ENCODE assay signal across 19 cellular contexts in genomic region chr12:10016881-10017280, GRCh38. TPM values are rescaled to one million over a fixed set of nuclear protein-coding genes. Genes with fewer than 3 reads are reported as not detected.
DNase-seq lines count a peak whose midpoint lies in the region; ATAC-seq, FAIRE-seq and TF ChIP-seq lines count a peak whose summit lies in the region.
"Had no signal": no experiment of that assay in that cellular context is flagged by ENCODE, and none has a peak within 500 bp of the region (broad histone marks: within the 10 kb centered on the region; RNA-seq: fewer than 3 reads in every experiment).

No MANE protein-coding gene starts in this region.

- ATAC-seq in HepG2, result no peak
- no peak for ATAC-seq in right lobe of liver
- ATAC-seq in GM19395 (IDR thresholded peaks at IDR 0.05; ENCODE audit: unreplicated experiment), result no peak
- no peak for ATAC-seq in right cardiac atrium
- ATAC-seq: activated T-cell treated with anti-CD3 and anti-CD28 coated beads, Interleukin-2, amount 50 U/mL, for 72 hours; esophagus mucosa; Panc1; sciatic nerve had no signal

- WGBS in HepG2 (ENCODE audit: low lambda C conversion rate), result 0% methylated on average over 1 of the region's 1 CpG
- WGBS in right lobe of liver (ENCODE audit: insufficient coverage, low coverage, low lambda C conversion rate, missing lambda C conversion rate), result 8% methylated on average over 1 of the region's 1 CpG
- WGBS in neuronal stem cell (ENCODE audit: extremely low coverage in 2 of 2, insufficient read length in 2 of 2, insufficient replicate concordance in 1 of 2), 2 donors, result no CpG with 5 or more reads among the region's 1 CpG
- WGBS in right cardiac atrium, result 10% methylated on average over 1 of the region's 1 CpG

- TF ChIP-seq CTCF in HepG2 (CRISPR knock-in tag; IDR thresholded peaks at IDR 0.05) (no peak), right lobe of liver (IDR thresholded peaks at IDR 0.05) (no peak), RWPE1 (conservative IDR thresholded peaks at IDR 0.05; ENCODE audit: low read depth) (no peak), fibroblast of pulmonary artery (IDR thresholded peaks at IDR 0.05; ENCODE audit: low read length, missing control alignments) (no peak)

- no peak overlapping the region for H4K91ac ChIP-seq in neuronal stem cell (ENCODE audit: low read depth, low read length, poor library complexity)

- H3K14ac ChIP-seq in neuronal stem cell (ENCODE audit: low read length), result no peak overlapping the region

- no peak overlapping the region for H2AFZ ChIP-seq in HepG2 (ENCODE audit: low read length)
- no peak overlapping the region for H2AFZ ChIP-seq in neuronal stem cell (ENCODE audit: low read length)

- no peak overlapping the region for H3K23ac ChIP-seq in neuronal stem cell (ENCODE audit: low read depth, low read length, poor library complexity)

- H3K27ac ChIP-seq in HepG2 (ENCODE audit: extremely low read length, insufficient read depth, low read length) (no peak overlapping the region), right lobe of liver (no peak overlapping the region), RWPE1 (no peak overlapping the region), neuronal stem cell (replicated peaks; ENCODE audit: low read length) (no peak overlapping the region), right cardiac atrium (ENCODE audit: low read length) (no peak overlapping the region)

- no peak overlapping the region for H3K4ac ChIP-seq in neuronal stem cell (ENCODE audit: low read length)

- H2BK120ac ChIP-seq in neuronal stem cell (ENCODE audit: low read depth, low read length), result no peak overlapping the region

- CTCF ChIA-PET in HepG2 (lab: Yijun Ruan, JAX; ENCODE audit: low intra/inter-chr PET ratio, low total read pairs), result no interaction called here
- CTCF ChIA-PET in RWPE1 (lab: Yijun Ruan, JAX), result interaction anchor here (0.6 to 0.8 kb wide), 2 partner anchors 414 to 1453 kb away, joined by 3 read pairs; no protein-coding TSS in a partner anchor

- H3K36me3 ChIP-seq in HepG2 (replicated peaks in 1 of 2; ENCODE audit: control insufficient read depth in 1 of 2, insufficient read depth in 2 of 2, low read length in 2 of 2) (no peaks in the 10 kb centered on the region), right lobe of liver (no peaks in the 10 kb centered on the region), neuronal stem cell (replicated peaks in 1 of 2; ENCODE audit: control insufficient read depth in 2 of 2, insufficient read depth in 2 of 2, low read length in 2 of 2) (no peaks in the 10 kb centered on the region)

- BruUV-seq in HepG2 (replicated peaks; lab: Mats Ljungman, UMichigan), result no TSS peak

- TF ChIP-seq EP300 in HepG2 (IDR thresholded peaks at IDR 0.05; ENCODE audit: low read depth in 2 of 2, low read length in 2 of 2) (no peak), HepG2 (CRISPR knock-in tag; IDR thresholded peaks at IDR 0.05; ENCODE audit: borderline replicate concordance) (no peak)

- H3K18ac ChIP-seq in neuronal stem cell (ENCODE audit: low read length), result no peak overlapping the region

- FAIRE-seq in HepG2 (lab: Jason Lieb, UNC), result no peak

- H3K9me3 ChIP-seq in HepG2 (ENCODE audit: low read length) (no peaks in the 10 kb centered on the region), right lobe of liver (no peaks in the 10 kb centered on the region), neuronal stem cell (replicated peaks in 1 of 2; ENCODE audit: control insufficient read depth in 2 of 2, insufficient read depth in 1 of 2, low read depth in 1 of 2, low read length in 2 of 2) (no peaks in the 10 kb centered on the region), right cardiac atrium (ENCODE audit: control insufficient read depth, low read length) (no peaks in the 10 kb centered on the region)

- H3K79me1 ChIP-seq in neuronal stem cell (ENCODE audit: low read depth, low read length), result no peaks in the 10 kb centered on the region

- no peak for TF ChIP-seq RAD21 in HepG2 (CRISPR knock-in tag; IDR thresholded peaks at IDR 0.05)

- H3K27me3 ChIP-seq in HepG2 (ENCODE audit: control insufficient read depth in 1 of 2, insufficient read depth in 2 of 2, low read length in 2 of 2), result peaks cover 0 to 3% of the 10 kb centered on the region in 2 experiments; a peak in 2 of 5 replicates
- H3K27me3 ChIP-seq in right lobe of liver, result no peaks in the 10 kb centered on the region
- H3K27me3 ChIP-seq in neuronal stem cell (ENCODE audit: control insufficient read depth in 3 of 3, insufficient read depth in 3 of 3, low read depth in 1 of 3, low read length in 3 of 3), result no peaks in the 10 kb centered on the region
- H3K27me3 ChIP-seq in right cardiac atrium (ENCODE audit: control insufficient read depth, insufficient read depth), result no peaks in the 10 kb centered on the region

- H3K79me2 ChIP-seq in HepG2 (ENCODE audit: insufficient read depth, low read length), result no peaks in the 10 kb centered on the region

- no peak overlapping the region for H2BK5ac ChIP-seq in neuronal stem cell (ENCODE audit: low read length)

- no peaks in the 10 kb centered on the region for H4K20me1 ChIP-seq in HepG2 (ENCODE audit: insufficient read depth, low read length)

- POLR2A ChIA-PET in HepG2 (lab: Yijun Ruan, JAX) (no interaction called here), RWPE1 (lab: Yijun Ruan, JAX; ENCODE audit: low non-redundant PET) (no interaction called here)

- no peak overlapping the region for H3K9ac ChIP-seq in HepG2 (ENCODE audit: insufficient read depth, low read depth, low read length)
- no peak overlapping the region for H3K9ac ChIP-seq in neuronal stem cell (ENCODE audit: low read depth, low read length, poor library complexity)

- H3K4me1 ChIP-seq in HepG2 (ENCODE audit: insufficient read depth, low read length), result no peaks in the 10 kb centered on the region
- no peaks in the 10 kb centered on the region for H3K4me1 ChIP-seq in right lobe of liver
- H3K4me1 ChIP-seq in neuronal stem cell (ENCODE audit: control insufficient read depth in 2 of 2, insufficient read depth in 1 of 2, low read depth in 1 of 2, low read length in 2 of 2), result no peaks in the 10 kb centered on the region
- no peaks in the 10 kb centered on the region for H3K4me1 ChIP-seq in right cardiac atrium (ENCODE audit: control insufficient read depth, insufficient read depth, low read length)

- no peak overlapping the region for H4K8ac ChIP-seq in neuronal stem cell (ENCODE audit: low read depth, low read length)

- H2AK5ac ChIP-seq in neuronal stem cell (ENCODE audit: low read depth, low read length), result no peak overlapping the region

- H2BK15ac ChIP-seq in neuronal stem cell (ENCODE audit: low read length), result no peak overlapping the region

- H3K4me2 ChIP-seq in HepG2 (ENCODE audit: low read depth, low read length) (no peak overlapping the region), neuronal stem cell (ENCODE audit: insufficient read depth, low read length, poor library complexity, severe bottlenecking) (no peak overlapping the region)

- DNase-seq in HepG2 (ENCODE audit: low spot score) (no peak), right lobe of liver (no peak), RWPE1 (ENCODE audit: low spot score) (peak; percentile 34), fibroblast of pulmonary artery (ENCODE audit: low read depth) (peak; percentile 69), HUDEP-2 (lab: John Stamatoyannopoulos, UW; ENCODE audit: unreplicated experiment in 76 of 76) (no peak), neuronal stem cell (ENCODE audit: low spot score) (no peak), right cardiac atrium (no peak)
- DNase-seq: ACHN; activated CD4-positive, alpha-beta T cell treated with anti-CD3 and anti-CD28 coated beads for 48 hours; activated T-cell treated with anti-CD3 and anti-CD28 coated beads, Interleukin-2, amount 50 U/mL, for 72 hours; NCI-H1105 treated with DMSO at 0.1 percent for 48 hours had no signal

- in situ Hi-C loops in HepG2 (cut with HindIII; ENCODE audit: extremely low pct_ligation_motif_present, low pct_unique_long_range_greater_than_20kb), result no loop called here

- intact Hi-C loops in HepG2 (cut with micrococcal nuclease; ENCODE audit: unreplicated experiment) (no loop called here), right lobe of liver (cut with DNase I) (no loop called here), right cardiac atrium (cut with DNase I) (no loop called here)

- H3K4me3 ChIP-seq in HepG2 (replicated peaks in 1 of 3; ENCODE audit: insufficient read depth in 1 of 3, low read depth in 2 of 3, low read length in 3 of 3) (no peak overlapping the region), right lobe of liver (no peak overlapping the region), fibroblast of pulmonary artery (replicated peaks; ENCODE audit: low read depth, low read length) (no peak overlapping the region), neuronal stem cell (ENCODE audit: low read length in 2 of 2) (no peak overlapping the region), right cardiac atrium (ENCODE audit: low read length) (no peak overlapping the region)

- TF ChIP-seq POLR2A in HepG2 (IDR thresholded peaks at IDR 0.05; ENCODE audit: insufficient read depth in 1 of 2, low read depth in 2 of 2, low read length in 2 of 2), result no peak
- TF ChIP-seq POLR2A in right lobe of liver (IDR thresholded peaks at IDR 0.05), result no peak

- no peak overlapping the region for H2BK12ac ChIP-seq in neuronal stem cell (ENCODE audit: low read length)

RNA-seq across cellular contexts. Expression of gene CLEC12B, which starts 6.5 kb away (rescaled TPM):
- total RNA-seq in HepG2 (2016; rRNA removed; fragmentation: Illumina TruSeq; extraction: Trizol) (not detected in 2 replicates), right lobe of liver (not detected), right cardiac atrium (under 1 TPM in 1 of 4 donors, not detected in 3; 0.44 TPM)
- not detected in 2 replicates for total RNA-seq in HepG2 (2016; cell fraction: cytosol; rRNA removed; fragmentation: Illumina TruSeq; extraction: Trizol; ENCODE audit: low read depth)
- total RNA-seq in HepG2 (2016; cell fraction: insoluble cytoplasmic fraction; rRNA removed; fragmentation: Illumina TruSeq; extraction: Trizol), result not detected in 2 replicates
- total RNA-seq in HepG2 (2016; cell fraction: membrane; rRNA removed; fragmentation: Illumina TruSeq; extraction: Trizol), result not detected in 2 replicates
- total RNA-seq in HepG2 (2016; cell fraction: nucleus; rRNA removed; fragmentation: Illumina TruSeq; extraction: Trizol), result not detected in 2 replicates
- polyA plus RNA-seq in HepG2 (2011; rRNA removed) (not detected in 2 replicates), right cardiac atrium (not detected)
- polyA plus RNA-seq in HepG2 (2011; cell fraction: cytosol; rRNA removed), result not detected in 2 replicates
- polyA plus RNA-seq in HepG2 (2011; cell fraction: nucleus; rRNA removed), result not detected in 2 replicates
- polyA plus RNA-seq in HepG2 (2012), result not detected in 2 replicates
- polyA plus RNA-seq in HepG2 (2016; cell fraction: cytosol; fragmentation: Illumina TruSeq; extraction: Trizol; ENCODE audit: low read depth), result not detected in 2 replicates
- not detected in 2 replicates for polyA plus RNA-seq in HepG2 (2016; cell fraction: insoluble cytoplasmic fraction; fragmentation: Illumina TruSeq; extraction: Trizol; ENCODE audit: low read depth)
- not detected in 2 replicates for polyA plus RNA-seq in HepG2 (2016; cell fraction: membrane; fragmentation: Illumina TruSeq; extraction: Trizol; ENCODE audit: low read depth)
- polyA plus RNA-seq in HepG2 (2016; cell fraction: nucleus; fragmentation: Illumina TruSeq; extraction: Trizol; ENCODE audit: insufficient read depth, low read depth), result not detected in 2 replicates
- polyA minus RNA-seq in HepG2 (2011; rRNA and poly(A)+ RNA removed; ENCODE audit: low replicate concordance), result not detected in 2 replicates
- not detected in 2 replicates for polyA minus RNA-seq in HepG2 (2011; cell fraction: cytosol; rRNA and poly(A)+ RNA removed)
- polyA minus RNA-seq in HepG2 (2011; cell fraction: nucleus; rRNA and poly(A)+ RNA removed), result not detected in 2 replicates
- not detected for polyA plus RNA-seq in neuronal stem cell (2013, experiment 1 of 2)
- polyA plus RNA-seq in neuronal stem cell (2013, experiment 2 of 2), result not detected
- total RNA-seq: activated T-cell treated with anti-CD3 and anti-CD28 coated beads, Interleukin-2, amount 50 U/mL, for 72 hours; esophagus mucosa; H4; NCI-H460; sciatic nerve had no signal

RNA-seq across cellular contexts. Expression of gene CLEC9A, which starts 13.6 kb away (rescaled TPM):
- total RNA-seq in HepG2 (2016; rRNA removed; fragmentation: Illumina TruSeq; extraction: Trizol) (not detected in 2 replicates), right lobe of liver (not detected), right cardiac atrium (under 1 TPM in 1 of 4 donors, not detected in 3; 0.26 TPM)
- not detected in 2 replicates for total RNA-seq in HepG2 (2016; cell fraction: cytosol; rRNA removed; fragmentation: Illumina TruSeq; extraction: Trizol; ENCODE audit: low read depth)
- total RNA-seq in HepG2 (2016; cell fraction: insoluble cytoplasmic fraction; rRNA removed; fragmentation: Illumina TruSeq; extraction: Trizol), result not detected in 2 replicates
- not detected in 2 replicates for total RNA-seq in HepG2 (2016; cell fraction: membrane; rRNA removed; fragmentation: Illumina TruSeq; extraction: Trizol)
- not detected in 2 replicates for total RNA-seq in HepG2 (2016; cell fraction: nucleus; rRNA removed; fragmentation: Illumina TruSeq; extraction: Trizol)
- polyA plus RNA-seq in HepG2 (2011; rRNA removed) (not detected in 2 replicates), right cardiac atrium (not detected)
- not detected in 2 replicates for polyA plus RNA-seq in HepG2 (2011; cell fraction: cytosol; rRNA removed)
- polyA plus RNA-seq in HepG2 (2011; cell fraction: nucleus; rRNA removed), result not detected in 2 replicates
- not detected in 2 replicates for polyA plus RNA-seq in HepG2 (2012)
- not detected in 2 replicates for polyA plus RNA-seq in HepG2 (2016; cell fraction: cytosol; fragmentation: Illumina TruSeq; extraction: Trizol; ENCODE audit: low read depth)
- polyA plus RNA-seq in HepG2 (2016; cell fraction: insoluble cytoplasmic fraction; fragmentation: Illumina TruSeq; extraction: Trizol; ENCODE audit: low read depth), result not detected in 2 replicates
- not detected in 2 replicates for polyA plus RNA-seq in HepG2 (2016; cell fraction: membrane; fragmentation: Illumina TruSeq; extraction: Trizol; ENCODE audit: low read depth)
- polyA plus RNA-seq in HepG2 (2016; cell fraction: nucleus; fragmentation: Illumina TruSeq; extraction: Trizol; ENCODE audit: insufficient read depth, low read depth), result not detected in 2 replicates
- polyA minus RNA-seq in HepG2 (2011; rRNA and poly(A)+ RNA removed; ENCODE audit: low replicate concordance), result not detected in 2 replicates
- polyA minus RNA-seq in HepG2 (2011; cell fraction: cytosol; rRNA and poly(A)+ RNA removed), result not detected in 2 replicates
- polyA minus RNA-seq in HepG2 (2011; cell fraction: nucleus; rRNA and poly(A)+ RNA removed), result not detected in 2 replicates
- polyA plus RNA-seq in neuronal stem cell (2013, experiment 1 of 2), result not detected
- not detected for polyA plus RNA-seq in neuronal stem cell (2013, experiment 2 of 2)
- total RNA-seq: activated T-cell treated with anti-CD3 and anti-CD28 coated beads, Interleukin-2, amount 50 U/mL, for 72 hours; esophagus mucosa; H4; lower leg skin; NCI-H460; T-helper 1 cell treated with Interleukin-12 subunit alpha and Interleukin-12 subunit beta and Interleukin-4 antibody, amounts not matched to agents 30 ng/mL and 1 ng/mL, for 36 hours had no signal

RNA-seq across cellular contexts. Expression of gene CLEC1B, which starts 18.0 kb away (rescaled TPM):
- total RNA-seq in HepG2 (2016; rRNA removed; fragmentation: Illumina TruSeq; extraction: Trizol) (not detected in 2 replicates), right lobe of liver (10 to 100 TPM in 3 of 6 experiments, 1 to 10 TPM in 3; 6.8 to 23.5 (median 9.7) TPM), right cardiac atrium (not detected)
- not detected in 2 replicates for total RNA-seq in HepG2 (2016; cell fraction: cytosol; rRNA removed; fragmentation: Illumina TruSeq; extraction: Trizol; ENCODE audit: low read depth)
- total RNA-seq in HepG2 (2016; cell fraction: insoluble cytoplasmic fraction; rRNA removed; fragmentation: Illumina TruSeq; extraction: Trizol), result not detected in 2 replicates
- not detected in 2 replicates for total RNA-seq in HepG2 (2016; cell fraction: membrane; rRNA removed; fragmentation: Illumina TruSeq; extraction: Trizol)
- not detected in 2 replicates for total RNA-seq in HepG2 (2016; cell fraction: nucleus; rRNA removed; fragmentation: Illumina TruSeq; extraction: Trizol)
- polyA plus RNA-seq in HepG2 (2011; rRNA removed) (not detected in 2 replicates), right cardiac atrium (not detected)
- polyA plus RNA-seq in HepG2 (2011; cell fraction: cytosol; rRNA removed), result not detected in 2 replicates
- polyA plus RNA-seq in HepG2 (2011; cell fraction: nucleus; rRNA removed), result not detected in 2 replicates
- not detected in 2 replicates for polyA plus RNA-seq in HepG2 (2012)
- not detected in 2 replicates for polyA plus RNA-seq in HepG2 (2016; cell fraction: cytosol; fragmentation: Illumina TruSeq; extraction: Trizol; ENCODE audit: low read depth)
- not detected in 2 replicates for polyA plus RNA-seq in HepG2 (2016; cell fraction: insoluble cytoplasmic fraction; fragmentation: Illumina TruSeq; extraction: Trizol; ENCODE audit: low read depth)
- polyA plus RNA-seq in HepG2 (2016; cell fraction: membrane; fragmentation: Illumina TruSeq; extraction: Trizol; ENCODE audit: low read depth), result not detected in 2 replicates
- polyA plus RNA-seq in HepG2 (2016; cell fraction: nucleus; fragmentation: Illumina TruSeq; extraction: Trizol; ENCODE audit: insufficient read depth, low read depth), result not detected in 2 replicates
- polyA minus RNA-seq in HepG2 (2011; rRNA and poly(A)+ RNA removed; ENCODE audit: low replicate concordance), result not detected in 2 replicates
- polyA minus RNA-seq in HepG2 (2011; cell fraction: cytosol; rRNA and poly(A)+ RNA removed), result not detected in 2 replicates
- polyA minus RNA-seq in HepG2 (2011; cell fraction: nucleus; rRNA and poly(A)+ RNA removed), result not detected in 2 replicates
- not detected for polyA plus RNA-seq in neuronal stem cell (2013, experiment 1 of 2)
- polyA plus RNA-seq in neuronal stem cell (2013, experiment 2 of 2), result not detected
- total RNA-seq: activated T-cell treated with anti-CD3 and anti-CD28 coated beads, Interleukin-2, amount 50 U/mL, for 72 hours; esophagus mucosa; H4; lower leg skin; NCI-H460; sciatic nerve; T-helper 1 cell treated with Interleukin-12 subunit alpha and Interleukin-12 subunit beta and Interleukin-4 antibody, amounts not matched to agents 30 ng/mL and 1 ng/mL, for 36 hours had no signal

RNA-seq across cellular contexts. Expression of gene CLEC12A, which starts 45.7 kb away (rescaled TPM):
- total RNA-seq in HepG2 (2016; rRNA removed; fragmentation: Illumina TruSeq; extraction: Trizol) (not detected in 2 replicates), right lobe of liver (1 to 10 TPM in 2 of 6 experiments, under 1 TPM in 4; 0.22 to 2.9 (median 0.99) TPM), right cardiac atrium (10 to 100 TPM in 1 of 4 donors, 1 to 10 TPM in 3; 1.4 to 15.9 (median 2.3) TPM)
- total RNA-seq in HepG2 (2016; cell fraction: cytosol; rRNA removed; fragmentation: Illumina TruSeq; extraction: Trizol; ENCODE audit: low read depth), result not detected in 2 replicates
- total RNA-seq in HepG2 (2016; cell fraction: insoluble cytoplasmic fraction; rRNA removed; fragmentation: Illumina TruSeq; extraction: Trizol), result not detected in 2 replicates
- total RNA-seq in HepG2 (2016; cell fraction: membrane; rRNA removed; fragmentation: Illumina TruSeq; extraction: Trizol), result not detected in 2 replicates
- total RNA-seq in HepG2 (2016; cell fraction: nucleus; rRNA removed; fragmentation: Illumina TruSeq; extraction: Trizol), result not detected in 2 replicates
- polyA plus RNA-seq in HepG2 (2011; rRNA removed) (not detected in 2 replicates), right cardiac atrium (0.38 TPM)
- polyA plus RNA-seq in HepG2 (2011; cell fraction: cytosol; rRNA removed), result not detected in 2 replicates
- polyA plus RNA-seq in HepG2 (2011; cell fraction: nucleus; rRNA removed), result not detected in 2 replicates
- not detected in 2 replicates for polyA plus RNA-seq in HepG2 (2012)
- polyA plus RNA-seq in HepG2 (2016; cell fraction: cytosol; fragmentation: Illumina TruSeq; extraction: Trizol; ENCODE audit: low read depth), result not detected in 2 replicates
- not detected in 2 replicates for polyA plus RNA-seq in HepG2 (2016; cell fraction: insoluble cytoplasmic fraction; fragmentation: Illumina TruSeq; extraction: Trizol; ENCODE audit: low read depth)
- not detected in 2 replicates for polyA plus RNA-seq in HepG2 (2016; cell fraction: membrane; fragmentation: Illumina TruSeq; extraction: Trizol; ENCODE audit: low read depth)
- not detected in 2 replicates for polyA plus RNA-seq in HepG2 (2016; cell fraction: nucleus; fragmentation: Illumina TruSeq; extraction: Trizol; ENCODE audit: insufficient read depth, low read depth)
- polyA minus RNA-seq in HepG2 (2011; rRNA and poly(A)+ RNA removed; ENCODE audit: low replicate concordance), result not detected in 2 replicates
- polyA minus RNA-seq in HepG2 (2011; cell fraction: cytosol; rRNA and poly(A)+ RNA removed), result not detected in 2 replicates
- not detected in 2 replicates for polyA minus RNA-seq in HepG2 (2011; cell fraction: nucleus; rRNA and poly(A)+ RNA removed)
- polyA plus RNA-seq in neuronal stem cell (2013, experiment 1 of 2), result not detected
- polyA plus RNA-seq in neuronal stem cell (2013, experiment 2 of 2), result not detected
- total RNA-seq: H4, NCI-H460 had no signal

Comparison
In these comparisons a context has a peak if more than half of its experiments do, and no peak if none do; other contexts are left out.
1. RNA of gene CLEC1B, which starts 18.0 kb away (total RNA-seq): 6.8 to 23.5 TPM in right lobe of liver; not detected in right cardiac atrium and not detected in HepG2; every median in the first group is over 4 times any median in the second.
2. DNase-seq: peak in RWPE1 (single experiment) and fibroblast of pulmonary artery (single experiment); none in HepG2 (single experiment), right lobe of liver (0 of 3), HUDEP-2 (0 of 76), neuronal stem cell (single experiment) and right cardiac atrium (0 of 3).